In the genomic region with DNA sequence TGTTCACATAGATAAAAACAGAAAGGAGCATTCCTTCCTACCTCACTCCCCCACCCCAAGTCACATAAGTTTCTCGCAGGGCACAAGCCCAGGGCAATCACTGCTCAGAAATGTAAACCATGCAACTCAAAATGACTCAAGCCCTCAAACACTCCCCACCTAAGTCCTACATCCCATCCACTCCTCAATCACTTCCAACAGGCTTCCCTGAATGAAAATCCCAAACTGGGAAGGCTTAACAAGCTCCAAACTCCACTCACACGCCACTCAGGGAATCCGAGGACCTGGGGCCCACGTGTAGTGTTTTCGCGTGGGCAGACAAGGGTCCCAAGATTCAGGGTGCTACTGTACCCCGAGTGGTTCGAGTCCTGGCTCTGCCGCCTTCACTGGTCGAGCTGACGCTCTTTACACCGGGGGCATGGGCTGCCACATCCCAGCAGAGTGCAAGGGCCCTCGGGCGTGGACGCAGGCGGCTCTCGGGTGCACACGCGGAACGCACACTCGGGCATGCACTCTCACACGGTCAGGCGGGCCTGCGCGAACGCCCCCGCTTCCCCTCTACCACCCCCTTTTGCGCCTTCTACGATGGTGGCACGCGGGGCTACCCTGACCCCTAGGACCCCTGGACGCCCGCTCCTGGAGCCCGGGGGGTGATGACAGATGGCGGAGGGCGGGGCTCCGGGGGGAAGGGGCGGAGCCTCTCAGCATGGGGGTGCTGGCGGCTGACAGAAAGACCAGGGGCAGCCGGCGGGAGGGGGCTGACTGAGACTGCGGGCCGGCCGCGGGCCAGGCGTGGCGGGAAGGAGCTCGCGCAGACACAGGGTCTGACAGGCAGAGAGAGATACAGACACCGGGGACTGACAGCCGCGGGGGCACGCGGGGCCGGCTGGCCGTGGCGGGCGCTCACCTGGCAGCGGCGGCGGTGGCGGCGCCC, we compare ENCODE assay signal across 1 cellular context.
A peak's percentile ranks its signal among the peaks of the same experiment; 100 is the strongest.
TF ChIP-seq lines count a peak whose summit lies in the region.

No MANE protein-coding gene starts in this region.

TF ChIP-seq in HepG2, 621 proteins besides CTCF, POLR2A, EP300 and RAD21 (continued from another document):
- no peak; the same call in 1 of the 2 replicates for TF ChIP-seq KLF9 (CRISPR knock-in tag; IDR thresholded peaks at IDR 0.05; ENCODE audit: low read depth)
- TF ChIP-seq HOXA3 (CRISPR knock-in tag; IDR thresholded peaks at IDR 0.05), result peak; percentile 69
- peak; percentile 75; the same call in 1 of the 2 replicates for TF ChIP-seq ZNF768 (CRISPR knock-in tag; IDR thresholded peaks at IDR 0.05)
- TF ChIP-seq TEF (CRISPR knock-in tag; IDR thresholded peaks at IDR 0.05), result no peak
- peak; percentile 29; the same call in 1 of the 2 replicates for TF ChIP-seq ZNF224 (CRISPR knock-in tag; IDR thresholded peaks at IDR 0.05)
- TF ChIP-seq, protein P1, sequence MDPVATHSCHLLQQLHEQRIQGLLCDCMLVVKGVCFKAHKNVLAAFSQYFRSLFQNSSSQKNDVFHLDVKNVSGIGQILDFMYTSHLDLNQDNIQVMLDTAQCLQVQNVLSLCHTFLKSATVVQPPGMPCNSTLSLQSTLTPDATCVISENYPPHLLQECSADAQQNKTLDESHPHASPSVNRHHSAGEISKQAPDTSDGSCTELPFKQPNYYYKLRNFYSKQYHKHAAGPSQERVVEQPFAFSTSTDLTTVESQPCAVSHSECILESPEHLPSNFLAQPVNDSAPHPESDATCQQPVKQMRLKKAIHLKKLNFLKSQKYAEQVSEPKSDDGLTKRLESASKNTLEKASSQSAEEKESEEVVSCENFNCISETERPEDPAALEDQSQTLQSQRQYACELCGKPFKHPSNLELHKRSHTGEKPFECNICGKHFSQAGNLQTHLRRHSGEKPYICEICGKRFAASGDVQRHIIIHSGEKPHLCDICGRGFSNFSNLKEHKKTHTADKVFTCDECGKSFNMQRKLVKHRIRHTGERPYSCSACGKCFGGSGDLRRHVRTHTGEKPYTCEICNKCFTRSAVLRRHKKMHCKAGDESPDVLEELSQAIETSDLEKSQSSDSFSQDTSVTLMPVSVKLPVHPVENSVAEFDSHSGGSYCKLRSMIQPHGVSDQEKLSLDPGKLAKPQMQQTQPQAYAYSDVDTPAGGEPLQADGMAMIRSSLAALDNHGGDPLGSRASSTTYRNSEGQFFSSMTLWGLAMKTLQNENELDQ (CRISPR knock-in tag; IDR thresholded peaks at IDR 0.05; ENCODE audit: borderline replicate concordance), result no peak
- 0 out of 2 replicates have a peak, but pooled peaks have one; percentile 5 for TF ChIP-seq ZNF7 (CRISPR knock-in tag; IDR thresholded peaks at IDR 0.05)
- TF ChIP-seq, protein P2, sequence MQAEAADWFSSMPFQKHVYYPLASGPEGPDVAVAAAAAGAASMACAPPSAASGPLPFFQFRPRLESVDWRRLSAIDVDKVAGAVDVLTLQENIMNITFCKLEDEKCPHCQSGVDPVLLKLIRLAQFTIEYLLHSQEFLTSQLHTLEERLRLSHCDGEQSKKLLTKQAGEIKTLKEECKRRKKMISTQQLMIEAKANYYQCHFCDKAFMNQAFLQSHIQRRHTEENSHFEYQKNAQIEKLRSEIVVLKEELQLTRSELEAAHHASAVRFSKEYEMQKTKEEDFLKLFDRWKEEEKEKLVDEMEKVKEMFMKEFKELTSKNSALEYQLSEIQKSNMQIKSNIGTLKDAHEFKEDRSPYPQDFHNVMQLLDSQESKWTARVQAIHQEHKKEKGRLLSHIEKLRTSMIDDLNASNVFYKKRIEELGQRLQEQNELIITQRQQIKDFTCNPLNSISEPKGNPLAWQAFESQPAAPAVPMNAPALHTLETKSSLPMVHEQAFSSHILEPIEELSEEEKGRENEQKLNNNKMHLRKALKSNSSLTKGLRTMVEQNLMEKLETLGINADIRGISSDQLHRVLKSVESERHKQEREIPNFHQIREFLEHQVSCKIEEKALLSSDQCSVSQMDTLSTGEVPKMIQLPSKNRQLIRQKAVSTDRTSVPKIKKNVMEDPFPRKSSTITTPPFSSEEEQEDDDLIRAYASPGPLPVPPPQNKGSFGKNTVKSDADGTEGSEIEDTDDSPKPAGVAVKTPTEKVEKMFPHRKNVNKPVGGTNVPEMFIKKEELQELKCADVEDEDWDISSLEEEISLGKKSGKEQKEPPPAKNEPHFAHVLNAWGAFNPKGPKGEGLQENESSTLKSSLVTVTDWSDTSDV (CRISPR knock-in tag; IDR thresholded peaks at IDR 0.05), result peak; percentile 97
- TF ChIP-seq ZFP90 (CRISPR knock-in tag; IDR thresholded peaks at IDR 0.05; ENCODE audit: borderline replicate concordance), result peak; percentile 47; the same call in 1 of the 2 replicates
- peak; percentile 83; the same call in 1 of the 2 replicates for TF ChIP-seq ZBTB38 (CRISPR knock-in tag; IDR thresholded peaks at IDR 0.05)
- no peak for TF ChIP-seq SKI (IDR thresholded peaks at IDR 0.05; ENCODE audit: partially characterized antibody)
- peak; percentile 75; the same call in 1 of the 2 replicates for TF ChIP-seq SP4 (CRISPR knock-in tag; IDR thresholded peaks at IDR 0.05)
- peak; percentile 40; the same call in 1 of the 2 replicates for TF ChIP-seq HNF4A (CRISPR knock-in tag; IDR thresholded peaks at IDR 0.05)
- 0 out of 2 replicates have a peak, but pooled peaks have one; percentile 37 for TF ChIP-seq ZNF230 (CRISPR knock-in tag; IDR thresholded peaks at IDR 0.05)
- TF ChIP-seq ISX (CRISPR knock-in tag; conservative IDR thresholded peaks at IDR 0.05), result no peak
- TF ChIP-seq RAD51 (IDR thresholded peaks at IDR 0.05; ENCODE audit: borderline replicate concordance), result no peak
- TF ChIP-seq, protein P3, sequence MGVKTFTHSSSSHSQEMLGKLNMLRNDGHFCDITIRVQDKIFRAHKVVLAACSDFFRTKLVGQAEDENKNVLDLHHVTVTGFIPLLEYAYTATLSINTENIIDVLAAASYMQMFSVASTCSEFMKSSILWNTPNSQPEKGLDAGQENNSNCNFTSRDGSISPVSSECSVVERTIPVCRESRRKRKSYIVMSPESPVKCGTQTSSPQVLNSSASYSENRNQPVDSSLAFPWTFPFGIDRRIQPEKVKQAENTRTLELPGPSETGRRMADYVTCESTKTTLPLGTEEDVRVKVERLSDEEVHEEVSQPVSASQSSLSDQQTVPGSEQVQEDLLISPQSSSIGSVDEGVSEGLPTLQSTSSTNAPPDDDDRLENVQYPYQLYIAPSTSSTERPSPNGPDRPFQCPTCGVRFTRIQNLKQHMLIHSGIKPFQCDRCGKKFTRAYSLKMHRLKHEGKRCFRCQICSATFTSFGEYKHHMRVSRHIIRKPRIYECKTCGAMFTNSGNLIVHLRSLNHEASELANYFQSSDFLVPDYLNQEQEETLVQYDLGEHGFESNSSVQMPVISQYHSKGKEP (CRISPR knock-in tag; IDR thresholded peaks at IDR 0.05), result no peak
- peak; percentile 8 for TF ChIP-seq RBM39 (IDR thresholded peaks at IDR 0.05; ENCODE audit: low read depth, low read length, poor library complexity, severe bottlenecking)
- TF ChIP-seq, protein P4, sequence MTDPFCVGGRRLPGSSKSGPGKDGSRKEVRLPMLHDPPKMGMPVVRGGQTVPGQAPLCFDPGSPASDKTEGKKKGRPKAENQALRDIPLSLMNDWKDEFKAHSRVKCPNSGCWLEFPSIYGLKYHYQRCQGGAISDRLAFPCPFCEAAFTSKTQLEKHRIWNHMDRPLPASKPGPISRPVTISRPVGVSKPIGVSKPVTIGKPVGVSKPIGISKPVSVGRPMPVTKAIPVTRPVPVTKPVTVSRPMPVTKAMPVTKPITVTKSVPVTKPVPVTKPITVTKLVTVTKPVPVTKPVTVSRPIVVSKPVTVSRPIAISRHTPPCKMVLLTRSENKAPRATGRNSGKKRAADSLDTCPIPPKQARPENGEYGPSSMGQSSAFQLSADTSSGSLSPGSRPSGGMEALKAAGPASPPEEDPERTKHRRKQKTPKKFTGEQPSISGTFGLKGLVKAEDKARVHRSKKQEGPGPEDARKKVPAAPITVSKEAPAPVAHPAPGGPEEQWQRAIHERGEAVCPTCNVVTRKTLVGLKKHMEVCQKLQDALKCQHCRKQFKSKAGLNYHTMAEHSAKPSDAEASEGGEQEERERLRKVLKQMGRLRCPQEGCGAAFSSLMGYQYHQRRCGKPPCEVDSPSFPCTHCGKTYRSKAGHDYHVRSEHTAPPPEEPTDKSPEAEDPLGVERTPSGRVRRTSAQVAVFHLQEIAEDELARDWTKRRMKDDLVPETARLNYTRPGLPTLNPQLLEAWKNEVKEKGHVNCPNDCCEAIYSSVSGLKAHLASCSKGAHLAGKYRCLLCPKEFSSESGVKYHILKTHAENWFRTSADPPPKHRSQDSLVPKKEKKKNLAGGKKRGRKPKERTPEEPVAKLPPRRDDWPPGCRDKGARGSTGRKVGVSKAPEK (CRISPR knock-in tag; IDR thresholded peaks at IDR 0.05; ENCODE audit: borderline replicate concordance), result peak; percentile 71; the same call in 1 of the 2 replicates
- TF ChIP-seq TBX3 (IDR thresholded peaks at IDR 0.05; ENCODE audit: borderline replicate concordance), result no peak
- TF ChIP-seq, protein P5, sequence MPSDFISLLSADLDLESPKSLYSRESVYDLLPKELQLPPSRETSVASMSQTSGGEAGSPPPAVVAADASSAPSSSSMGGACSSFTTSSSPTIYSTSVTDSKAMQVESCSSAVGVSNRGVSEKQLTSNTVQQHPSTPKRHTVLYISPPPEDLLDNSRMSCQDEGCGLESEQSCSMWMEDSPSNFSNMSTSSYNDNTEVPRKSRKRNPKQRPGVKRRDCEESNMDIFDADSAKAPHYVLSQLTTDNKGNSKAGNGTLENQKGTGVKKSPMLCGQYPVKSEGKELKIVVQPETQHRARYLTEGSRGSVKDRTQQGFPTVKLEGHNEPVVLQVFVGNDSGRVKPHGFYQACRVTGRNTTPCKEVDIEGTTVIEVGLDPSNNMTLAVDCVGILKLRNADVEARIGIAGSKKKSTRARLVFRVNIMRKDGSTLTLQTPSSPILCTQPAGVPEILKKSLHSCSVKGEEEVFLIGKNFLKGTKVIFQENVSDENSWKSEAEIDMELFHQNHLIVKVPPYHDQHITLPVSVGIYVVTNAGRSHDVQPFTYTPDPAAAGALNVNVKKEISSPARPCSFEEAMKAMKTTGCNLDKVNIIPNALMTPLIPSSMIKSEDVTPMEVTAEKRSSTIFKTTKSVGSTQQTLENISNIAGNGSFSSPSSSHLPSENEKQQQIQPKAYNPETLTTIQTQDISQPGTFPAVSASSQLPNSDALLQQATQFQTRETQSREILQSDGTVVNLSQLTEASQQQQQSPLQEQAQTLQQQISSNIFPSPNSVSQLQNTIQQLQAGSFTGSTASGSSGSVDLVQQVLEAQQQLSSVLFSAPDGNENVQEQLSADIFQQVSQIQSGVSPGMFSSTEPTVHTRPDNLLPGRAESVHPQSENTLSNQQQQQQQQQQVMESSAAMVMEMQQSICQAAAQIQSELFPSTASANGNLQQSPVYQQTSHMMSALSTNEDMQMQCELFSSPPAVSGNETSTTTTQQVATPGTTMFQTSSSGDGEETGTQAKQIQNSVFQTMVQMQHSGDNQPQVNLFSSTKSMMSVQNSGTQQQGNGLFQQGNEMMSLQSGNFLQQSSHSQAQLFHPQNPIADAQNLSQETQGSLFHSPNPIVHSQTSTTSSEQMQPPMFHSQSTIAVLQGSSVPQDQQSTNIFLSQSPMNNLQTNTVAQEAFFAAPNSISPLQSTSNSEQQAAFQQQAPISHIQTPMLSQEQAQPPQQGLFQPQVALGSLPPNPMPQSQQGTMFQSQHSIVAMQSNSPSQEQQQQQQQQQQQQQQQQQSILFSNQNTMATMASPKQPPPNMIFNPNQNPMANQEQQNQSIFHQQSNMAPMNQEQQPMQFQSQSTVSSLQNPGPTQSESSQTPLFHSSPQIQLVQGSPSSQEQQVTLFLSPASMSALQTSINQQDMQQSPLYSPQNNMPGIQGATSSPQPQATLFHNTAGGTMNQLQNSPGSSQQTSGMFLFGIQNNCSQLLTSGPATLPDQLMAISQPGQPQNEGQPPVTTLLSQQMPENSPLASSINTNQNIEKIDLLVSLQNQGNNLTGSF (CRISPR knock-in tag; IDR thresholded peaks at IDR 0.05), result peak; percentile 85
- TF ChIP-seq MIXL1 (CRISPR knock-in tag; IDR thresholded peaks at IDR 0.05), result no peak
- no peak for TF ChIP-seq RARG (CRISPR knock-in tag; IDR thresholded peaks at IDR 0.05; ENCODE audit: low read depth)
- TF ChIP-seq MAZ (IDR thresholded peaks at IDR 0.05; ENCODE audit: borderline replicate concordance, low read depth, low read length), result peak; percentile 73
- no peak; the same call in 1 of the 2 replicates for TF ChIP-seq MAZ (CRISPR knock-in tag; IDR thresholded peaks at IDR 0.05; ENCODE audit: low read depth)
- TF ChIP-seq ZNF20 (CRISPR knock-in tag; IDR thresholded peaks at IDR 0.05), result no peak
- peak; percentile 35; the same call in 1 of the 2 replicates for TF ChIP-seq KDM5A (IDR thresholded peaks at IDR 0.05; ENCODE audit: borderline replicate concordance, low read length)
- peak; percentile 94 for TF ChIP-seq ZNF777 (CRISPR knock-in tag; IDR thresholded peaks at IDR 0.05)
- TF ChIP-seq, protein P6, sequence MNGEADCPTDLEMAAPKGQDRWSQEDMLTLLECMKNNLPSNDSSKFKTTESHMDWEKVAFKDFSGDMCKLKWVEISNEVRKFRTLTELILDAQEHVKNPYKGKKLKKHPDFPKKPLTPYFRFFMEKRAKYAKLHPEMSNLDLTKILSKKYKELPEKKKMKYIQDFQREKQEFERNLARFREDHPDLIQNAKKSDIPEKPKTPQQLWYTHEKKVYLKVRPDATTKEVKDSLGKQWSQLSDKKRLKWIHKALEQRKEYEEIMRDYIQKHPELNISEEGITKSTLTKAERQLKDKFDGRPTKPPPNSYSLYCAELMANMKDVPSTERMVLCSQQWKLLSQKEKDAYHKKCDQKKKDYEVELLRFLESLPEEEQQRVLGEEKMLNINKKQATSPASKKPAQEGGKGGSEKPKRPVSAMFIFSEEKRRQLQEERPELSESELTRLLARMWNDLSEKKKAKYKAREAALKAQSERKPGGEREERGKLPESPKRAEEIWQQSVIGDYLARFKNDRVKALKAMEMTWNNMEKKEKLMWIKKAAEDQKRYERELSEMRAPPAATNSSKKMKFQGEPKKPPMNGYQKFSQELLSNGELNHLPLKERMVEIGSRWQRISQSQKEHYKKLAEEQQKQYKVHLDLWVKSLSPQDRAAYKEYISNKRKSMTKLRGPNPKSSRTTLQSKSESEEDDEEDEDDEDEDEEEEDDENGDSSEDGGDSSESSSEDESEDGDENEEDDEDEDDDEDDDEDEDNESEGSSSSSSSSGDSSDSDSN (CRISPR knock-in tag; IDR thresholded peaks at IDR 0.05), result peak; percentile 87
- TF ChIP-seq MEIS1 (CRISPR knock-in tag; IDR thresholded peaks at IDR 0.05; ENCODE audit: borderline replicate concordance), result peak; percentile 67; the same call in 1 of the 2 replicates
- TF ChIP-seq, protein P7, sequence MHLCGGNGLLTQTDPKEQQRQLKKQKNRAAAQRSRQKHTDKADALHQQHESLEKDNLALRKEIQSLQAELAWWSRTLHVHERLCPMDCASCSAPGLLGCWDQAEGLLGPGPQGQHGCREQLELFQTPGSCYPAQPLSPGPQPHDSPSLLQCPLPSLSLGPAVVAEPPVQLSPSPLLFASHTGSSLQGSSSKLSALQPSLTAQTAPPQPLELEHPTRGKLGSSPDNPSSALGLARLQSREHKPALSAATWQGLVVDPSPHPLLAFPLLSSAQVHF (CRISPR knock-in tag; IDR thresholded peaks at IDR 0.05), result no peak
